ENCODE assay signal across 11 cellular contexts in genomic region chr7:132771301-132771730, GRCh38.
A peak's percentile ranks its signal among the peaks of the same experiment; 100 is the strongest.
DNase-seq lines count a peak whose midpoint lies in the region; TF ChIP-seq lines count a peak whose summit lies in the region.
"Had no signal": no experiment of that assay in that cellular context is flagged by ENCODE, and none has a peak within 500 bp of the region (broad histone marks: within the 10 kb centered on the region; RNA-seq: fewer than 3 reads in every experiment).

No MANE protein-coding gene starts in this region.

- no peak overlapping the region for H3K56ac ChIP-seq in H9 (ENCODE audit: insufficient read length, low read depth, low read length)

- H2BK12ac ChIP-seq in H9 (ENCODE audit: insufficient read length, low read depth, low read length) = no peak overlapping the region

- no peak overlapping the region for H3K4ac ChIP-seq in H9 (ENCODE audit: low read depth, low read length)

- H3K14ac ChIP-seq in H9 (ENCODE audit: insufficient read depth, low read length) = peak overlapping the region; percentile 39; the same call in 1 of the 2 replicates

- no peak overlapping the region for H2BK5ac ChIP-seq in H9 (ENCODE audit: insufficient read length, low read length)

- H3K27me3 Mint-ChIP-seq in H9 (ENCODE audit: low read depth) = no peaks in the 10 kb centered on the region; the same call in 1 of the 2 replicates
- H3K27me3 Mint-ChIP-seq in endodermal cell (ENCODE audit: insufficient read depth) = no peaks in the 10 kb centered on the region

- no peak overlapping the region for H2BK120ac ChIP-seq in H9 (ENCODE audit: low read depth, low read length, poor library complexity, severe bottlenecking)

- TF ChIP-seq CTCF in H9 (conservative IDR thresholded peaks at IDR 0.05) (no peak; the same call in 2 of the 3 replicates), endodermal cell (conservative IDR thresholded peaks at IDR 0.05) (peak; percentile 40), dorsolateral prefrontal cortex (IDR thresholded peaks at IDR 0.05 in 54 of 56, conservative IDR thresholded peaks at IDR 0.05 in 2 of 56; ENCODE audit: low read depth in 1 of 56, partially characterized antibody in 56 of 56) (no peak), breast epithelium (IDR thresholded peaks at IDR 0.05) (no peak)

- no peak overlapping the region for H2BK20ac ChIP-seq in H9 (ENCODE audit: low read depth, low read length, poor library complexity, severe bottlenecking)

- no peak overlapping the region for H3K9ac ChIP-seq in H9 (ENCODE audit: extremely low read depth, insufficient read length, low read length)
- no peak overlapping the region for H3K9ac ChIP-seq in endodermal cell (ENCODE audit: extremely low read depth, low read length, poor library complexity, severe bottlenecking)

- H3K4me2 ChIP-seq in H9 (ENCODE audit: insufficient read depth, insufficient read length, low read length) = no peak overlapping the region

- H3K18ac ChIP-seq in H9 (ENCODE audit: insufficient read length, low read depth, low read length) = no peak overlapping the region

- intact Hi-C loops in dorsolateral prefrontal cortex (cut with DNase I) = no loop called here
- intact Hi-C loops in breast epithelium (cut with DNase I; ENCODE audit: low total_unique reads) = no loop called here

- H4K20me1 ChIP-seq in H9 (ENCODE audit: control insufficient read depth, insufficient read depth, insufficient read length) = no peaks in the 10 kb centered on the region

- H2AFZ ChIP-seq in H9 (ENCODE audit: low read length) = no peak overlapping the region

- no peaks in the 10 kb centered on the region for H3K9me3 ChIP-seq in H9 (ENCODE audit: control insufficient read depth, low read depth, low read length)
- H3K9me3 ChIP-seq in endodermal cell (ENCODE audit: control insufficient read depth, low read length) = peaks cover 15% of the 10 kb centered on the region
- peaks cover 0 to 8% of the 10 kb centered on the region in 2 donors for H3K9me3 ChIP-seq in breast epithelium

- H3K27ac Mint-ChIP-seq in H9 (0 out of 7 replicates have a peak overlapping the region, but pooled peaks of 1 of the 3 experiments have one; percentile 27), endodermal cell (no peak overlapping the region)

- H2AK5ac ChIP-seq in H9 (ENCODE audit: insufficient read length, low read length) = no peak overlapping the region

- no peak overlapping the region for H3K4me3 ChIP-seq in endodermal cell (ENCODE audit: low read length)
- H3K4me3 ChIP-seq in dorsolateral prefrontal cortex = no peak overlapping the region
- no peak overlapping the region for H3K4me3 ChIP-seq in breast epithelium

- no peak overlapping the region for H2BK15ac ChIP-seq in H9 (ENCODE audit: low read depth, low read length)

- peaks cover 6 to 8% of the 10 kb centered on the region in 2 experiments; a peak in 4 of 5 replicates for H3K9me3 Mint-ChIP-seq in H9
- H3K9me3 Mint-ChIP-seq in endodermal cell = peaks cover 17% of the 10 kb centered on the region

- no peak overlapping the region for H4K5ac ChIP-seq in H9 (ENCODE audit: insufficient read length, low read depth, low read length)

- H3K4me3 Mint-ChIP-seq in H9 = no peak overlapping the region
- no peak overlapping the region for H3K4me3 Mint-ChIP-seq in endodermal cell

- H3K36me3 Mint-ChIP-seq in H9 (ENCODE audit: insufficient read depth in 1 of 3, low read depth in 3 of 3) = peaks cover 0 to 6% (median 5%) of the 10 kb centered on the region in 3 experiments; a peak in 2 of 7 replicates
- no peaks in the 10 kb centered on the region for H3K36me3 Mint-ChIP-seq in endodermal cell (ENCODE audit: low read depth)

- no peaks in the 10 kb centered on the region for H3K23me2 ChIP-seq in H9 (ENCODE audit: insufficient read length, low read depth, low read length, poor library complexity, severe bottlenecking)

- no peak overlapping the region for H3T11ph ChIP-seq in H9 (ENCODE audit: low read length)

- WGBS in H9 (ENCODE audit: extremely low coverage, insufficient read length, low lambda C conversion rate) = no CpG with 5 or more reads among the region's 6 CpGs
- WGBS in endodermal cell (ENCODE audit: insufficient coverage in 1 of 2, insufficient read length in 1 of 2), 2 experiments = 94 to 100% methylated on average over 3 to 6 of the region's 6 CpGs

- no peak overlapping the region for H4K8ac ChIP-seq in H9 (replicated peaks; ENCODE audit: insufficient read length, low read depth, low read length)

- TF ChIP-seq POLR2A in breast epithelium (IDR thresholded peaks at IDR 0.05) = no peak

- DNase-seq in AG08395 (ENCODE audit: low spot score) (peak; percentile 63), H9 (peak; percentile 38), endodermal cell (no peak), NCI-H1105 treated with DMSO at 0.1 percent for 48 hours (lab: John Stamatoyannopoulos, UW) (no peak), dorsolateral prefrontal cortex (no peak), breast epithelium (ENCODE audit: low spot score in 2 of 2) (no peak), ureter (ENCODE audit: low spot score) (no peak)
- peak; percentile 24 for DNase-seq in activated CD8-positive, alpha-beta memory T cell treated with anti-CD3 and anti-CD28 coated beads, Interleukin-2, amount 50 U/mL, for 4 hours
- DNase-seq: effector CD4-positive, alpha-beta T cell; EL; glutamatergic neuron had no signal

- no peaks in the 10 kb centered on the region for H3K36me3 ChIP-seq in endodermal cell (ENCODE audit: control insufficient read depth, insufficient read depth, low read length)
- no peaks in the 10 kb centered on the region for H3K36me3 ChIP-seq in breast epithelium

- H3K27me3 ChIP-seq in H9 (ENCODE audit: insufficient read depth, low read length) (no peaks in the 10 kb centered on the region), endodermal cell (ENCODE audit: control insufficient read depth, insufficient read depth, low read length, poor library complexity, severe bottlenecking) (no peaks in the 10 kb centered on the region), dorsolateral prefrontal cortex (no peaks in the 10 kb centered on the region), breast epithelium (no peaks in the 10 kb centered on the region)

- H3K79me1 ChIP-seq in H9 (ENCODE audit: insufficient read depth, low read depth, low read length, poor library complexity, severe bottlenecking) = no peaks in the 10 kb centered on the region

- H3K4me1 ChIP-seq in H9 (ENCODE audit: insufficient read depth, low read length) (no peaks in the 10 kb centered on the region; the same call in 1 of the 2 replicates), endodermal cell (ENCODE audit: control insufficient read depth, insufficient read depth, low read length) (no peaks in the 10 kb centered on the region), breast epithelium (no peaks in the 10 kb centered on the region)

- no peak overlapping the region for H3K23ac ChIP-seq in H9 (ENCODE audit: insufficient read length, low read depth, low read length)

- peaks cover 4 to 8% of the 10 kb centered on the region in 2 experiments for H3K4me1 Mint-ChIP-seq in H9
- peaks cover 6% of the 10 kb centered on the region for H3K4me1 Mint-ChIP-seq in endodermal cell

- H4K91ac ChIP-seq in H9 (ENCODE audit: insufficient read length, low read depth, low read length) = no peak overlapping the region

- H3K27ac ChIP-seq in H9 (ENCODE audit: insufficient read length, low read depth, low read length) = no peak overlapping the region
- no peak overlapping the region for H3K27ac ChIP-seq in endodermal cell (ENCODE audit: low read depth, low read length)
- H3K27ac ChIP-seq in dorsolateral prefrontal cortex = no peak overlapping the region
- no peak overlapping the region for H3K27ac ChIP-seq in breast epithelium

- no peaks in the 10 kb centered on the region for H3K79me2 ChIP-seq in H9 (ENCODE audit: insufficient read depth, low read length)

Comparison
In these comparisons a context has a peak if more than half of its experiments do, and no peak if none do; other contexts are left out.
1. DNase-seq: peak in AG08395 (single experiment), H9 (single experiment) and activated CD8-positive, alpha-beta memory T cell treated with anti-CD3 and anti-CD28 coated beads, Interleukin-2, amount 50 U/mL, for 4 hours (single experiment); none in endodermal cell (single experiment), NCI-H1105 treated with DMSO at 0.1 percent for 48 hours (single experiment), dorsolateral prefrontal cortex (0 of 10), breast epithelium (0 of 2) and ureter (single experiment).